ENCODE assay signal across 1 cellular context in the genomic region with DNA sequence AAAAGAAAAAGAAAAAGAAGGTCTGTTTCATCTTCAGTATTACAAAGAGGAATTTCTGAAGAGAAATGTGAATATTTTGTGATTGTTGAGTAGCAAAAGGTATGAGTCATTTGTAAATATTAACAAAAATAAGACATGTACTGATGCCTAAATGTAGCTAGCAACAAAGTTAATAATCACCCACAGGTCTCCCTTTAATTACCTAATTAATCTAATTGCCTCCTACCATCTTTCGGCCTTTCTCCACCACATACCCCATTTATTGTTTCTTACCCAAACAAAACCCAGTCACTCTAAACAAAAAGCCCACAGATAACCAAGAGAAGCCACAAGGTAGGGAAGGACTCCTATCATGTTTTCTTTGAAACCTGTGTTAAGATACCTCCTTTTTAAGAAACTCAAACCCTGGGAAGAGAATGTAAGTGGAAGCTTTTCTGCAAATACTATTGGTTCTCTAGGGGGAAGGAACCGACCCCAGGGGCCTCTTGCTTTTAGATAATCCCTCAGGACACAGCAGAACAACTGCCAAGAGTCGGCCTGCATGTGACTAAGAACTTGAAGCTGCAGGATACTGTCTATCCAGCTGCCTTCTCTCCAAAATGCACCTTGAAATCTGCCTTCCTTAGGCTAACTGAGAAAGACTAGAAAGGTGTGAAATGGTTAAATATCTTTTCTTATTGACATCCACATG.
TF ChIP-seq lines count a peak whose summit lies in the region.

No MANE protein-coding gene starts in this region.

TF ChIP-seq in GM12878, 131 proteins besides CTCF, POLR2A, EP300 and RAD21:
- TF ChIP-seq IRF4 (IDR thresholded peaks at IDR 0.05; ENCODE audit: low read depth, low read length), result no peak
- no peak for TF ChIP-seq TBL1XR1 (IDR thresholded peaks at IDR 0.05; ENCODE audit: low read depth, low read length)
- no peak for TF ChIP-seq SMARCA5 (IDR thresholded peaks at IDR 0.05)
- TF ChIP-seq ESRRA (IDR thresholded peaks at IDR 0.05; ENCODE audit: low read length), result no peak
- TF ChIP-seq MTA2 (IDR thresholded peaks at IDR 0.05; ENCODE audit: low read depth), result peak; percentile 93
- TF ChIP-seq, protein P1, sequence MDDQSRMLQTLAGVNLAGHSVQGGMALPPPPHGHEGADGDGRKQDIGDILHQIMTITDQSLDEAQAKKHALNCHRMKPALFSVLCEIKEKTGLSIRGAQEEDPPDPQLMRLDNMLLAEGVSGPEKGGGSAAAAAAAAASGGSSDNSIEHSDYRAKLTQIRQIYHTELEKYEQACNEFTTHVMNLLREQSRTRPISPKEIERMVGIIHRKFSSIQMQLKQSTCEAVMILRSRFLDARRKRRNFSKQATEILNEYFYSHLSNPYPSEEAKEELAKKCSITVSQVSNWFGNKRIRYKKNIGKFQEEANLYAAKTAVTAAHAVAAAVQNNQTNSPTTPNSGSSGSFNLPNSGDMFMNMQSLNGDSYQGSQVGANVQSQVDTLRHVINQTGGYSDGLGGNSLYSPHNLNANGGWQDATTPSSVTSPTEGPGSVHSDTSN (IDR thresholded peaks at IDR 0.05; ENCODE audit: insufficient replicate concordance, low read depth, low read length), result no peak
